In the genomic region with DNA sequence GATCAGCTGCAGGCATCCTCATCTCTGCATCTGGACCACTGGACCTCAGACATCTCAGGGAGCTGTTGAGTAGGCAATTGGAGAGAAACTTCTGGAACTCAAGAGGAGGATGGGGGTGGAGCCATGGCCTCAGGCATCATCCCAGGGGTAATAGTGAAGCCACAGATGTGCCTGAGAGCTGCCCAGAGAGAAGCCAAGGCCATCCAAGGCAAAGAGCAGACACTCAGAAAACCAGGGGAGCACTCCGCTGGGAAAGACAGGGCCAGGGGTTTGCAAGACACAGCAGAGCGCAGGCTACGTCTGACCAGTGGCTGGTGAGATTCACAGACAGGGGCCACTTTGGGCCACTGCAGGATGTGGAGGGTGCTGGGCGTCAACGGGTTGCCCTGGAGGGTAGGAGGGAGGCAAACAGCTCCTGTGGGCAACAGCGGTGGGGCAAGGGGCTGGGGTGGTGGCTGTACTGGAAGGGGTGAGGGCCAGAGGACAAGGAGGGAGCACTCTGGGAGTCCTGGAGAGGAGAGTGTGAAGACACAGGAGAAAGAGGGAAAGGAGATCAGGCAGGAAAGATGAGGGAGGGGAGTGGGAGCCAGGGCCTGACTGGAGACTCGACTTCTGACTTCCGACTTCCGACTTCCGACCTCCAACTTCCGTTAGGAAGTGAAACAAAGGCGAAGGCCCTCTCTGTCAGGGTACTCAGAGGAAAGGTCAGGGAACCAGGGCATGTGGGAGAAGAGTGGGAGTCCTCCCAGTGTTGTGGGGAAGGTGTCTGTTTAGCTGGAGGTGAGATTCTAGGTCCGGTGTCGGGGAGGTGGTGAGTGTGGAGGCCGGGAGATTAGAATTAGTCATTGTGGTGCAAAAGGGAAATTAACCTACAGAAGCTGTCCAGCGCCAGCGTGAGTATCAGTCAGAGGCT, we compare ENCODE assay signal across 1 cellular context.
TF ChIP-seq lines count a peak whose summit lies in the region.

No MANE protein-coding gene starts in this region.

TF ChIP-seq in SK-N-SH, 30 proteins besides CTCF, POLR2A, EP300 and RAD21 (continued from another document):
- TF ChIP-seq, protein P1, sequence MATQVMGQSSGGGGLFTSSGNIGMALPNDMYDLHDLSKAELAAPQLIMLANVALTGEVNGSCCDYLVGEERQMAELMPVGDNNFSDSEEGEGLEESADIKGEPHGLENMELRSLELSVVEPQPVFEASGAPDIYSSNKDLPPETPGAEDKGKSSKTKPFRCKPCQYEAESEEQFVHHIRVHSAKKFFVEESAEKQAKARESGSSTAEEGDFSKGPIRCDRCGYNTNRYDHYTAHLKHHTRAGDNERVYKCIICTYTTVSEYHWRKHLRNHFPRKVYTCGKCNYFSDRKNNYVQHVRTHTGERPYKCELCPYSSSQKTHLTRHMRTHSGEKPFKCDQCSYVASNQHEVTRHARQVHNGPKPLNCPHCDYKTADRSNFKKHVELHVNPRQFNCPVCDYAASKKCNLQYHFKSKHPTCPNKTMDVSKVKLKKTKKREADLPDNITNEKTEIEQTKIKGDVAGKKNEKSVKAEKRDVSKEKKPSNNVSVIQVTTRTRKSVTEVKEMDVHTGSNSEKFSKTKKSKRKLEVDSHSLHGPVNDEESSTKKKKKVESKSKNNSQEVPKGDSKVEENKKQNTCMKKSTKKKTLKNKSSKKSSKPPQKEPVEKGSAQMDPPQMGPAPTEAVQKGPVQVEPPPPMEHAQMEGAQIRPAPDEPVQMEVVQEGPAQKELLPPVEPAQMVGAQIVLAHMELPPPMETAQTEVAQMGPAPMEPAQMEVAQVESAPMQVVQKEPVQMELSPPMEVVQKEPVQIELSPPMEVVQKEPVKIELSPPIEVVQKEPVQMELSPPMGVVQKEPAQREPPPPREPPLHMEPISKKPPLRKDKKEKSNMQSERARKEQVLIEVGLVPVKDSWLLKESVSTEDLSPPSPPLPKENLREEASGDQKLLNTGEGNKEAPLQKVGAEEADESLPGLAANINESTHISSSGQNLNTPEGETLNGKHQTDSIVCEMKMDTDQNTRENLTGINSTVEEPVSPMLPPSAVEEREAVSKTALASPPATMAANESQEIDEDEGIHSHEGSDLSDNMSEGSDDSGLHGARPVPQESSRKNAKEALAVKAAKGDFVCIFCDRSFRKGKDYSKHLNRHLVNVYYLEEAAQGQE (IDR thresholded peaks at IDR 0.05; ENCODE audit: low read depth, low read length): no peak
- TF ChIP-seq FOXJ3 (CRISPR knock-in tag; IDR thresholded peaks at IDR 0.05) (no peak), RCOR1 (IDR thresholded peaks at IDR 0.05; ENCODE audit: low read length) (no peak), TAF1 (IDR thresholded peaks at IDR 0.05; ENCODE audit: borderline replicate concordance, low read depth, low read length) (no peak), TEAD4 (IDR thresholded peaks at IDR 0.05; ENCODE audit: borderline replicate concordance, insufficient read depth) (no peak), RXRA (IDR thresholded peaks at IDR 0.05; ENCODE audit: borderline replicate concordance, low read depth) (no peak), NFIC (IDR thresholded peaks at IDR 0.05; ENCODE audit: borderline replicate concordance) (no peak), GATA2 (CRISPR knock-in tag; IDR thresholded peaks at IDR 0.05) (no peak), YY1 (IDR thresholded peaks at IDR 0.05; ENCODE audit: low read depth) (no peak), TCF12 (IDR thresholded peaks at IDR 0.05) (no peak), FOXM1 (IDR thresholded peaks at IDR 0.05; ENCODE audit: low read depth) (no peak), SIN3A (IDR thresholded peaks at IDR 0.05; ENCODE audit: borderline replicate concordance, low read depth, low read length) (no peak), POLR2AphosphoS5 (IDR thresholded peaks at IDR 0.05; ENCODE audit: low read depth, low read length) (no peak)
- TF ChIP-seq, protein P2, sequence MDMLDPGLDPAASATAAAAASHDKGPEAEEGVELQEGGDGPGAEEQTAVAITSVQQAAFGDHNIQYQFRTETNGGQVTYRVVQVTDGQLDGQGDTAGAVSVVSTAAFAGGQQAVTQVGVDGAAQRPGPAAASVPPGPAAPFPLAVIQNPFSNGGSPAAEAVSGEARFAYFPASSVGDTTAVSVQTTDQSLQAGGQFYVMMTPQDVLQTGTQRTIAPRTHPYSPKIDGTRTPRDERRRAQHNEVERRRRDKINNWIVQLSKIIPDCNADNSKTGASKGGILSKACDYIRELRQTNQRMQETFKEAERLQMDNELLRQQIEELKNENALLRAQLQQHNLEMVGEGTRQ (IDR thresholded peaks at IDR 0.05; ENCODE audit: borderline replicate concordance, low read depth, low read length): no peak
- TF ChIP-seq, protein P3, sequence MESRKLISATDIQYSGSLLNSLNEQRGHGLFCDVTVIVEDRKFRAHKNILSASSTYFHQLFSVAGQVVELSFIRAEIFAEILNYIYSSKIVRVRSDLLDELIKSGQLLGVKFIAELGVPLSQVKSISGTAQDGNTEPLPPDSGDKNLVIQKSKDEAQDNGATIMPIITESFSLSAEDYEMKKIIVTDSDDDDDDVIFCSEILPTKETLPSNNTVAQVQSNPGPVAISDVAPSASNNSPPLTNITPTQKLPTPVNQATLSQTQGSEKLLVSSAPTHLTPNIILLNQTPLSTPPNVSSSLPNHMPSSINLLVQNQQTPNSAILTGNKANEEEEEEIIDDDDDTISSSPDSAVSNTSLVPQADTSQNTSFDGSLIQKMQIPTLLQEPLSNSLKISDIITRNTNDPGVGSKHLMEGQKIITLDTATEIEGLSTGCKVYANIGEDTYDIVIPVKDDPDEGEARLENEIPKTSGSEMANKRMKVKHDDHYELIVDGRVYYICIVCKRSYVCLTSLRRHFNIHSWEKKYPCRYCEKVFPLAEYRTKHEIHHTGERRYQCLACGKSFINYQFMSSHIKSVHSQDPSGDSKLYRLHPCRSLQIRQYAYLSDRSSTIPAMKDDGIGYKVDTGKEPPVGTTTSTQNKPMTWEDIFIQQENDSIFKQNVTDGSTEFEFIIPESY (IDR thresholded peaks at IDR 0.05; ENCODE audit: borderline replicate concordance, low read depth): no peak
- TF ChIP-seq, protein P4, sequence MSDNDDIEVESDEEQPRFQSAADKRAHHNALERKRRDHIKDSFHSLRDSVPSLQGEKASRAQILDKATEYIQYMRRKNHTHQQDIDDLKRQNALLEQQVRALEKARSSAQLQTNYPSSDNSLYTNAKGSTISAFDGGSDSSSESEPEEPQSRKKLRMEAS (IDR thresholded peaks at IDR 0.05; ENCODE audit: low read depth): no peak
